ENCODE assay signal across 3 cellular contexts in genomic region chr18:58539659-58540380, GRCh38.
TF ChIP-seq lines count a peak whose summit lies in the region.

No MANE protein-coding gene starts in this region.

TF ChIP-seq in GM12891, 5 proteins besides CTCF, POLR2A, EP300 and RAD21 (continued from another document):
- no peak for TF ChIP-seq PAX5 (IDR thresholded peaks at IDR 0.05; ENCODE audit: insufficient read depth, low read length, severe bottlenecking)

TF ChIP-seq in GM12878, 131 proteins besides CTCF, POLR2A, EP300 and RAD21 (continued from another document and continues in another):
- TF ChIP-seq, protein P1, sequence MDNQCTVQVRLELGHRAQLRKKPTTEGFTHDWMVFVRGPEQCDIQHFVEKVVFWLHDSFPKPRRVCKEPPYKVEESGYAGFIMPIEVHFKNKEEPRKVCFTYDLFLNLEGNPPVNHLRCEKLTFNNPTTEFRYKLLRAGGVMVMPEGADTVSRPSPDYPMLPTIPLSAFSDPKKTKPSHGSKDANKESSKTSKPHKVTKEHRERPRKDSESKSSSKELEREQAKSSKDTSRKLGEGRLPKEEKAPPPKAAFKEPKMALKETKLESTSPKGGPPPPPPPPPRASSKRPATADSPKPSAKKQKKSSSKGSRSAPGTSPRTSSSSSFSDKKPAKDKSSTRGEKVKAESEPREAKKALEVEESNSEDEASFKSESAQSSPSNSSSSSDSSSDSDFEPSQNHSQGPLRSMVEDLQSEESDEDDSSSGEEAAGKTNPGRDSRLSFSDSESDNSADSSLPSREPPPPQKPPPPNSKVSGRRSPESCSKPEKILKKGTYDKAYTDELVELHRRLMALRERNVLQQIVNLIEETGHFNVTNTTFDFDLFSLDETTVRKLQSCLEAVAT (IDR thresholded peaks at IDR 0.05) = peak; percentile 93
- TF ChIP-seq IRF5 (IDR thresholded peaks at IDR 0.05; ENCODE audit: borderline replicate concordance) (no peak), SUZ12 (IDR thresholded peaks at IDR 0.05; ENCODE audit: unreplicated experiment) (no peak), IKZF2 (IDR thresholded peaks at IDR 0.05) (peak; percentile 76 to 82), ZNF24 (IDR thresholded peaks at IDR 0.05) (peak; percentile 84), POU2F2 (IDR thresholded peaks at IDR 0.05; ENCODE audit: borderline replicate concordance, low read depth, low read length) (peak; percentile 50; the same call in 1 of the 3 replicates), ZNF687 (IDR thresholded peaks at IDR 0.05) (peak; percentile 57; the same call in 1 of the 2 replicates), WRNIP1 (IDR thresholded peaks at IDR 0.05; ENCODE audit: borderline replicate concordance, low read depth, low read length) (no peak), SMARCA5 (IDR thresholded peaks at IDR 0.05) (no peak), FOS (IDR thresholded peaks at IDR 0.05; ENCODE audit: borderline replicate concordance, extremely low read depth, insufficient read length) (no peak), BACH1 (IDR thresholded peaks at IDR 0.05; ENCODE audit: borderline replicate concordance) (0 out of 2 replicates have a peak, but pooled peaks have one; percentile 31), GATAD2B (conservative IDR thresholded peaks at IDR 0.05; ENCODE audit: low read depth) (peak; percentile 47), IKZF1 (conservative IDR thresholded peaks at IDR 0.05) (peak; percentile 81), EGR1 (IDR thresholded peaks at IDR 0.05; ENCODE audit: borderline replicate concordance in 1 of 2, low read depth in 2 of 2, low read length in 2 of 2) (no peak), JUNB (IDR thresholded peaks at IDR 0.05) (no peak), SPI1 (IDR thresholded peaks at IDR 0.05; ENCODE audit: borderline replicate concordance, insufficient read depth, low read depth, low read length) (peak; percentile 30; the same call in 1 of the 2 replicates)
- TF ChIP-seq, protein P2, sequence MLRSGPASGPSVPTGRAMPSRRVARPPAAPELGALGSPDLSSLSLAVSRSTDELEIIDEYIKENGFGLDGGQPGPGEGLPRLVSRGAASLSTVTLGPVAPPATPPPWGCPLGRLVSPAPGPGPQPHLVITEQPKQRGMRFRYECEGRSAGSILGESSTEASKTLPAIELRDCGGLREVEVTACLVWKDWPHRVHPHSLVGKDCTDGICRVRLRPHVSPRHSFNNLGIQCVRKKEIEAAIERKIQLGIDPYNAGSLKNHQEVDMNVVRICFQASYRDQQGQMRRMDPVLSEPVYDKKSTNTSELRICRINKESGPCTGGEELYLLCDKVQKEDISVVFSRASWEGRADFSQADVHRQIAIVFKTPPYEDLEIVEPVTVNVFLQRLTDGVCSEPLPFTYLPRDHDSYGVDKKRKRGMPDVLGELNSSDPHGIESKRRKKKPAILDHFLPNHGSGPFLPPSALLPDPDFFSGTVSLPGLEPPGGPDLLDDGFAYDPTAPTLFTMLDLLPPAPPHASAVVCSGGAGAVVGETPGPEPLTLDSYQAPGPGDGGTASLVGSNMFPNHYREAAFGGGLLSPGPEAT (IDR thresholded peaks at IDR 0.05; ENCODE audit: low read depth) = peak; percentile 52; the same call in 1 of the 2 replicates
- TF ChIP-seq, protein P3, sequence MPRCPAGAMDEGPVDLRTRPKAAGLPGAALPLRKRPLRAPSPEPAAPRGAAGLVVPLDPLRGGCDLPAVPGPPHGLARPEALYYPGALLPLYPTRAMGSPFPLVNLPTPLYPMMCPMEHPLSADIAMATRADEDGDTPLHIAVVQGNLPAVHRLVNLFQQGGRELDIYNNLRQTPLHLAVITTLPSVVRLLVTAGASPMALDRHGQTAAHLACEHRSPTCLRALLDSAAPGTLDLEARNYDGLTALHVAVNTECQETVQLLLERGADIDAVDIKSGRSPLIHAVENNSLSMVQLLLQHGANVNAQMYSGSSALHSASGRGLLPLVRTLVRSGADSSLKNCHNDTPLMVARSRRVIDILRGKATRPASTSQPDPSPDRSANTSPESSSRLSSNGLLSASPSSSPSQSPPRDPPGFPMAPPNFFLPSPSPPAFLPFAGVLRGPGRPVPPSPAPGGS (IDR thresholded peaks at IDR 0.05; ENCODE audit: borderline replicate concordance, insufficient read depth, low read depth, low read length, poor library complexity, severe bottlenecking) = no peak

TF ChIP-seq in HepG2, 621 proteins besides CTCF, POLR2A, EP300 and RAD21 (continued from another document and continues in another):
- TF ChIP-seq ZBTB25 (CRISPR knock-in tag; IDR thresholded peaks at IDR 0.05) = 0 out of 2 replicates have a peak, but pooled peaks have one; percentile 19
- TF ChIP-seq ZNF782 (CRISPR knock-in tag; IDR thresholded peaks at IDR 0.05; ENCODE audit: borderline replicate concordance) = no peak
- TF ChIP-seq GATAD2A (CRISPR knock-in tag; IDR thresholded peaks at IDR 0.05) = peak; percentile 75
- no peak for TF ChIP-seq ZNF383 (CRISPR knock-in tag; IDR thresholded peaks at IDR 0.05; ENCODE audit: borderline replicate concordance)
- TF ChIP-seq ZHX2 (IDR thresholded peaks at IDR 0.05; ENCODE audit: low read depth) = no peak
- TF ChIP-seq ZHX2 (CRISPR knock-in tag; IDR thresholded peaks at IDR 0.05; ENCODE audit: borderline replicate concordance) = 0 out of 2 replicates have a peak, but pooled peaks have one; percentile 30
- peak; percentile 35; the same call in 1 of the 2 replicates for TF ChIP-seq ZSCAN9 (CRISPR knock-in tag; IDR thresholded peaks at IDR 0.05; ENCODE audit: borderline replicate concordance)
- TF ChIP-seq, protein P4, sequence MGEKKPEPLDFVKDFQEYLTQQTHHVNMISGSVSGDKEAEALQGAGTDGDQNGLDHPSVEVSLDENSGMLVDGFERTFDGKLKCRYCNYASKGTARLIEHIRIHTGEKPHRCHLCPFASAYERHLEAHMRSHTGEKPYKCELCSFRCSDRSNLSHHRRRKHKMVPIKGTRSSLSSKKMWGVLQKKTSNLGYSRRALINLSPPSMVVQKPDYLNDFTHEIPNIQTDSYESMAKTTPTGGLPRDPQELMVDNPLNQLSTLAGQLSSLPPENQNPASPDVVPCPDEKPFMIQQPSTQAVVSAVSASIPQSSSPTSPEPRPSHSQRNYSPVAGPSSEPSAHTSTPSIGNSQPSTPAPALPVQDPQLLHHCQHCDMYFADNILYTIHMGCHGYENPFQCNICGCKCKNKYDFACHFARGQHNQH (CRISPR knock-in tag; IDR thresholded peaks at IDR 0.05) = 0 out of 2 replicates have a peak, but pooled peaks have one; percentile 50
- TF ChIP-seq GRHL1 (CRISPR knock-in tag; conservative IDR thresholded peaks at IDR 0.05) = no peak
- peak; percentile 87 for TF ChIP-seq RARA (CRISPR knock-in tag; IDR thresholded peaks at IDR 0.05)
- peak; percentile 46; the same call in 1 of the 2 replicates for TF ChIP-seq ZNF331 (CRISPR knock-in tag; IDR thresholded peaks at IDR 0.05)
- TF ChIP-seq RCOR2 (CRISPR knock-in tag; IDR thresholded peaks at IDR 0.05) = peak; percentile 47; the same call in 1 of the 2 replicates
- TF ChIP-seq KAT8 (CRISPR knock-in tag; IDR thresholded peaks at IDR 0.05) = peak; percentile 24; the same call in 1 of the 2 replicates
- peak; percentile 50; the same call in 1 of the 2 replicates for TF ChIP-seq BCL6 (CRISPR knock-in tag; IDR thresholded peaks at IDR 0.05)
- peak; percentile 53; the same call in 1 of the 2 replicates for TF ChIP-seq CREM (IDR thresholded peaks at IDR 0.05)
- no peak for TF ChIP-seq CREM (CRISPR knock-in tag; IDR thresholded peaks at IDR 0.05)
- peak; percentile 83 for TF ChIP-seq HNF4G (IDR thresholded peaks at IDR 0.05; ENCODE audit: borderline replicate concordance, low read depth, low read length)
- no peak for TF ChIP-seq HNF4G (CRISPR knock-in tag; IDR thresholded peaks at IDR 0.05; ENCODE audit: borderline replicate concordance, low read depth)
- TF ChIP-seq HNF4A (CRISPR knock-in tag; IDR thresholded peaks at IDR 0.05) = peak; percentile 91
- no peak for TF ChIP-seq TMF1 (CRISPR knock-in tag; IDR thresholded peaks at IDR 0.05; ENCODE audit: low read depth)
- TF ChIP-seq ZNF225 (CRISPR knock-in tag; IDR thresholded peaks at IDR 0.05) = no peak
- TF ChIP-seq AGO1 (IDR thresholded peaks at IDR 0.05; ENCODE audit: low read depth, low read length, poor library complexity, severe bottlenecking) = no peak
- TF ChIP-seq CBFB (CRISPR knock-in tag; IDR thresholded peaks at IDR 0.05) = no peak
- peak; percentile 45; the same call in 1 of the 2 replicates for TF ChIP-seq SAP130 (CRISPR knock-in tag; IDR thresholded peaks at IDR 0.05; ENCODE audit: low read depth)
- TF ChIP-seq HDAC6 (IDR thresholded peaks at IDR 0.05; ENCODE audit: low read depth, low read length) = no peak
- no peak for TF ChIP-seq ZNF580 (CRISPR knock-in tag; IDR thresholded peaks at IDR 0.05; ENCODE audit: borderline replicate concordance, low read depth)
- TF ChIP-seq, protein P5, sequence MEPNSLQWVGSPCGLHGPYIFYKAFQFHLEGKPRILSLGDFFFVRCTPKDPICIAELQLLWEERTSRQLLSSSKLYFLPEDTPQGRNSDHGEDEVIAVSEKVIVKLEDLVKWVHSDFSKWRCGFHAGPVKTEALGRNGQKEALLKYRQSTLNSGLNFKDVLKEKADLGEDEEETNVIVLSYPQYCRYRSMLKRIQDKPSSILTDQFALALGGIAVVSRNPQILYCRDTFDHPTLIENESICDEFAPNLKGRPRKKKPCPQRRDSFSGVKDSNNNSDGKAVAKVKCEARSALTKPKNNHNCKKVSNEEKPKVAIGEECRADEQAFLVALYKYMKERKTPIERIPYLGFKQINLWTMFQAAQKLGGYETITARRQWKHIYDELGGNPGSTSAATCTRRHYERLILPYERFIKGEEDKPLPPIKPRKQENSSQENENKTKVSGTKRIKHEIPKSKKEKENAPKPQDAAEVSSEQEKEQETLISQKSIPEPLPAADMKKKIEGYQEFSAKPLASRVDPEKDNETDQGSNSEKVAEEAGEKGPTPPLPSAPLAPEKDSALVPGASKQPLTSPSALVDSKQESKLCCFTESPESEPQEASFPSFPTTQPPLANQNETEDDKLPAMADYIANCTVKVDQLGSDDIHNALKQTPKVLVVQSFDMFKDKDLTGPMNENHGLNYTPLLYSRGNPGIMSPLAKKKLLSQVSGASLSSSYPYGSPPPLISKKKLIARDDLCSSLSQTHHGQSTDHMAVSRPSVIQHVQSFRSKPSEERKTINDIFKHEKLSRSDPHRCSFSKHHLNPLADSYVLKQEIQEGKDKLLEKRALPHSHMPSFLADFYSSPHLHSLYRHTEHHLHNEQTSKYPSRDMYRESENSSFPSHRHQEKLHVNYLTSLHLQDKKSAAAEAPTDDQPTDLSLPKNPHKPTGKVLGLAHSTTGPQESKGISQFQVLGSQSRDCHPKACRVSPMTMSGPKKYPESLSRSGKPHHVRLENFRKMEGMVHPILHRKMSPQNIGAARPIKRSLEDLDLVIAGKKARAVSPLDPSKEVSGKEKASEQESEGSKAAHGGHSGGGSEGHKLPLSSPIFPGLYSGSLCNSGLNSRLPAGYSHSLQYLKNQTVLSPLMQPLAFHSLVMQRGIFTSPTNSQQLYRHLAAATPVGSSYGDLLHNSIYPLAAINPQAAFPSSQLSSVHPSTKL (CRISPR knock-in tag; IDR thresholded peaks at IDR 0.05) = peak; percentile 70
- TF ChIP-seq CEBPG (CRISPR knock-in tag; IDR thresholded peaks at IDR 0.05) = peak; percentile 38; the same call in 1 of the 2 replicates
- no peak for TF ChIP-seq ZNF891 (CRISPR knock-in tag; IDR thresholded peaks at IDR 0.05)
